Comparison of ENCODE assay signal across 8 cellular contexts in the genomic region with DNA sequence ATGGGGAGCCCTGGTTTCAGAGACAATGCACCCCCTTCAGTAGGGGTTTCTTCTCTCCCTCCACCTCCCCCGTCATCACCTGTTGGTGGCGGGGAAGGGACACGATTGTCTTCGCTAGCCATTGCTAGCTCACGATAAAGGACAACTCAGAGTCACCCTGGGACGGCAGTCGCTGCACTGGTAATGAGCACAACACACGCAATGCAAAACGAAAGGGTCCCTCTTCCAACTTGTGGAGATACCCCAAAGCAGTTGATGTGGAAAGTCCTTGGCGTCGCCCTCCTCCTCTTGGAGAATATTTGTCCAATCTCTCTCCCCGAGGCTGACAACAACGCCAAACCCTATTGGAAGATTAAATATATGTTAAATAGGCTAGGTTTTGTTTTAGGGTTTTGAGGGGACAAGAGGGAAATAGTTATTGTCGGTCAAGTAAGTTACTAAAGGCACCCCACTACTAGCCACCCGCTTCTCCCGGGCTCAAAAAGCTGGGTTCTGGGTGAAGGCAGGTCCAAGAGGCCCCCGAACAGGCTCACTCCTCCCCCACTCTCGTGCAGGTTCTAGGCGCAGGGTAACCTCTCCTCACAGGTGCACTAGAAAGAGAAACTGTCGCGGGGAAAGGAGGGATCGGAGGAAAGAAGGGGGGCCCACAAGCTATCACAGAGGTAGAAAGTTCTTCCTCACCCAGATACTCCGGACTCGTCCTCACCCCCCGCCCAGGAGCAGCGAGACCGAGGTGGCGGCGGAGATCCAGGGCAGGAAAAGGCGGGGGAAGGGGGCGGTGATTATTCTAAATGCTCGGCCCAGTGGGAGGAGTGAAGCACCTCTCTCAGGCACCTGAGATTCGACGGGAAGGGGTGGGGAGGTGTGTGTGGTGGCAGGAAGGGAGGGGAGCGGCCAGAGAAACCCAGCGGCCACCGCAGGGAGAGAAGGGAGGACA. TPM values are rescaled to one million over a fixed set of nuclear protein-coding genes. Genes with fewer than 3 reads are reported as not detected.
DNase-seq lines count a peak whose midpoint lies in the region; ATAC-seq and TF ChIP-seq lines count a peak whose summit lies in the region.

A gene with protein sequence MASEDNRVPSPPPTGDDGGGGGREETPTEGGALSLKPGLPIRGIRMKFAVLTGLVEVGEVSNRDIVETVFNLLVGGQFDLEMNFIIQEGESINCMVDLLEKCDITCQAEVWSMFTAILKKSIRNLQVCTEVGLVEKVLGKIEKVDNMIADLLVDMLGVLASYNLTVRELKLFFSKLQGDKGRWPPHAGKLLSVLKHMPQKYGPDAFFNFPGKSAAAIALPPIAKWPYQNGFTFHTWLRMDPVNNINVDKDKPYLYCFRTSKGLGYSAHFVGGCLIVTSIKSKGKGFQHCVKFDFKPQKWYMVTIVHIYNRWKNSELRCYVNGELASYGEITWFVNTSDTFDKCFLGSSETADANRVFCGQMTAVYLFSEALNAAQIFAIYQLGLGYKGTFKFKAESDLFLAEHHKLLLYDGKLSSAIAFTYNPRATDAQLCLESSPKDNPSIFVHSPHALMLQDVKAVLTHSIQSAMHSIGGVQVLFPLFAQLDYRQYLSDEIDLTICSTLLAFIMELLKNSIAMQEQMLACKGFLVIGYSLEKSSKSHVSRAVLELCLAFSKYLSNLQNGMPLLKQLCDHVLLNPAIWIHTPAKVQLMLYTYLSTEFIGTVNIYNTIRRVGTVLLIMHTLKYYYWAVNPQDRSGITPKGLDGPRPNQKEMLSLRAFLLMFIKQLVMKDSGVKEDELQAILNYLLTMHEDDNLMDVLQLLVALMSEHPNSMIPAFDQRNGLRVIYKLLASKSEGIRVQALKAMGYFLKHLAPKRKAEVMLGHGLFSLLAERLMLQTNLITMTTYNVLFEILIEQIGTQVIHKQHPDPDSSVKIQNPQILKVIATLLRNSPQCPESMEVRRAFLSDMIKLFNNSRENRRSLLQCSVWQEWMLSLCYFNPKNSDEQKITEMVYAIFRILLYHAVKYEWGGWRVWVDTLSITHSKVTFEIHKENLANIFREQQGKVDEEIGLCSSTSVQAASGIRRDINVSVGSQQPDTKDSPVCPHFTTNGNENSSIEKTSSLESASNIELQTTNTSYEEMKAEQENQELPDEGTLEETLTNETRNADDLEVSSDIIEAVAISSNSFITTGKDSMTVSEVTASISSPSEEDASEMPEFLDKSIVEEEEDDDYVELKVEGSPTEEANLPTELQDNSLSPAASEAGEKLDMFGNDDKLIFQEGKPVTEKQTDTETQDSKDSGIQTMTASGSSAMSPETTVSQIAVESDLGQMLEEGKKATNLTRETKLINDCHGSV (N-terminal part only) (minus strand): TSS at position 764 of the 937 bp plus-strand sequence. CDS start 642 bp downstream, at position 122.

- peak within 1 kb of the TSS; percentile 72 to 93 for H3K27ac ChIP-seq in coronary artery

- no peaks in the 10 kb centered on the region for H3K9me3 Mint-ChIP-seq in activated CD4-positive, alpha-beta T cell treated with anti-CD3 and anti-CD28 coated beads, Interleukin-2, amount 10 ng/mL, durations not matched to agents 24 days and 14 days

- peaks cover 27% of the 10 kb centered on the region for H3K4me1 Mint-ChIP-seq in activated CD4-positive, alpha-beta T cell treated with anti-CD3 and anti-CD28 coated beads, Interleukin-2, amount 10 ng/mL, durations not matched to agents 24 days and 14 days

- no peak for TF ChIP-seq CTCF in coronary artery (IDR thresholded peaks at IDR 0.05)

- intact Hi-C loops in activated CD4-positive, alpha-beta T cell treated with anti-CD3 and anti-CD28 coated beads, Interleukin-2, amount 10 ng/mL, durations not matched to agents 24 days and 14 days (cut with micrococcal nuclease), result loop anchor here (1.0 to 10.0 kb wide), 4 partner anchors 16 to 580 kb away; a partner anchor contains a TSS

- H3K27ac Mint-ChIP-seq in activated CD4-positive, alpha-beta T cell treated with anti-CD3 and anti-CD28 coated beads, Interleukin-2, amount 10 ng/mL, durations not matched to agents 24 days and 14 days, result peak within 1 kb of the TSS; percentile 99

- H3K4me3 Mint-ChIP-seq in activated CD4-positive, alpha-beta T cell treated with anti-CD3 and anti-CD28 coated beads, Interleukin-2, amount 10 ng/mL, durations not matched to agents 24 days and 14 days, result peak within 1 kb of the TSS; percentile 97

- H3K27me3 Mint-ChIP-seq in activated CD4-positive, alpha-beta T cell treated with anti-CD3 and anti-CD28 coated beads, Interleukin-2, amount 10 ng/mL, durations not matched to agents 24 days and 14 days, result no peaks in the 10 kb centered on the region

- peak within 1 kb of the TSS; percentile 97 for H3K4me3 ChIP-seq in coronary artery

- peak; percentile 54 to 63 for DNase-seq in AML-193 (lab: John Stamatoyannopoulos, UW)
- peak; percentile 44 for DNase-seq in GM19240 (ENCODE audit: insufficient read length, low spot score)
- DNase-seq in NCI-H524 treated with DMSO at 0.1 percent for 48 hours (lab: John Stamatoyannopoulos, UW), result peak; percentile 12
- peak; percentile 96 for DNase-seq in activated CD4-positive, alpha-beta T cell treated with anti-CD3 and anti-CD28 coated beads, Interleukin-2, amount 10 ng/mL, durations not matched to agents 24 days and 14 days
- DNase-seq in coronary artery (ENCODE audit: low spot score), result peak; percentile 80
- DNase-seq in left kidney (ENCODE audit: low read depth, low spot score), result peak; percentile 96
- DNase-seq in stimulated activated CD4-positive, alpha-beta T cell treated with anti-CD3 and anti-CD28 coated beads, Interleukin-2, amount 100 ng/mL, for 24 hours, result peak; percentile 86

- ATAC-seq in HG03442 (IDR thresholded peaks at IDR 0.05; ENCODE audit: unreplicated experiment), result peak; percentile 62

- H3K36me3 Mint-ChIP-seq in activated CD4-positive, alpha-beta T cell treated with anti-CD3 and anti-CD28 coated beads, Interleukin-2, amount 10 ng/mL, durations not matched to agents 24 days and 14 days (ENCODE audit: low read depth), result peaks cover 15% of the 10 kb centered on the region

RNA-seq across cellular contexts. Expression of the gene that starts here (rescaled TPM):
- 52.6 and 54.0 TPM in 2 replicates for total RNA-seq in activated CD4-positive, alpha-beta T cell treated with anti-CD3 and anti-CD28 coated beads, Interleukin-2, amount 10 ng/mL, durations not matched to agents 24 days and 14 days

Comparison
In these comparisons a context has a peak if more than half of its experiments do, and no peak if none do; other contexts are left out.
1. Peak in every context shown above with its lines: DNase-seq, ATAC-seq, H3K4me3 ChIP-seq and H3K27ac ChIP-seq.
2. DNase-seq: peak in every context shown above with its lines; median percentile 96 in activated CD4-positive, alpha-beta T cell treated with anti-CD3 and anti-CD28 coated beads, Interleukin-2, amount 10 ng/mL, durations not matched to agents 24 days and 14 days; 96 in left kidney; 86 in stimulated activated CD4-positive, alpha-beta T cell treated with anti-CD3 and anti-CD28 coated beads, Interleukin-2, amount 100 ng/mL, for 24 hours; 80 in coronary artery; 58 in AML-193; 44 in GM19240; 12 in NCI-H524 treated with DMSO at 0.1 percent for 48 hours.